8 cellular contexts compared by ENCODE assay signal in the genomic region with DNA sequence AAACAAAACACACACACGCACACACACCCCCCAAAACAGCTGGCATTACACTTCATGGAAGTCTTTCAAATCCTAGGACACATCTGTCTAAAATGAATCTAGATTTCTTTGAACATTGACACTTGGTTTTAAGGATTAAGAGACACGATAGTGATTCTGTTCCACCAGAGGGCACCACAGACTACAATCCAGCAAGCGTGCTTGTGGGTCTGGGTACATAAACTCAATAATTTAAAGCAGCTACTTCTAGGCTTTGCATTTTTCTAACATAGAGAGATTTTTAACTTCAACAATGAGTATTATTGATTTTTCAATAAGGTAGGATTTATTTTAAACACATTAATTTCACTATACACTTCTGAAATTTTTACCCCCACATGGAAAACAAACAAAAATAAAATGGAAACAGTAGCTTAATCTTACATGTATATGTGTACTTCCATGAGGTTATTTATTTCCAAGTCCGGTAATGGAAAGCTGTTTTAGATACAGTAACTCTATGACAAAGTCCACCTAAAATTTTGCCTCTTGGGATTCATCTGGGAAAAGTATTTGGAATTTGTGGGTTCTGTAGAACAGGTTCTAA.
A peak's percentile ranks its signal among the peaks of the same experiment; 100 is the strongest.
DNase-seq lines count a peak whose midpoint lies in the region; ATAC-seq, FAIRE-seq and TF ChIP-seq lines count a peak whose summit lies in the region.

No MANE protein-coding gene starts in this region.

- peaks cover 6% of the 10 kb centered on the region for H3K27me3 Mint-ChIP-seq in activated naive CD8-positive, alpha-beta T cell treated with anti-CD3 and anti-CD28 coated beads, Interleukin-2, amount 10 ng/mL, durations not matched to agents 7 days and 5 days

- H3K9me3 ChIP-seq in A549, result no peaks in the 10 kb centered on the region; the same call in 2 of the 3 replicates
- no peaks in the 10 kb centered on the region; the same call in 1 of the 2 replicates for H3K9me3 ChIP-seq in SJSA1 (replicated peaks)
- H3K9me3 ChIP-seq in heart right ventricle, result no peaks in the 10 kb centered on the region

- CTCF ChIA-PET in A549 (lab: Yijun Ruan, JAX), result interaction anchor here (0.6 to 5.5 kb wide), 66 partner anchors 8 to 1880 kb away, joined by 3 to 54 read pairs (median 4); partner anchors contain the start of gene TGFBR2

- intact Hi-C loops in heart right ventricle (cut with DNase I), result loop anchor here (2.0 to 10.0 kb wide), 13 partner anchors 62 to 712 kb away; no protein-coding TSS in a partner anchor

- H3K4me3 ChIP-seq in A549, result no peak overlapping the region
- no peak overlapping the region for H3K4me3 ChIP-seq in SJSA1
- no peak overlapping the region for H3K4me3 ChIP-seq in heart right ventricle

- H3K4me1 ChIP-seq in A549, result peaks cover 8% of the 10 kb centered on the region; the same call in 2 of the 3 replicates
- H3K4me1 ChIP-seq in SJSA1 (replicated peaks), result peaks cover 8% of the 10 kb centered on the region; the same call in 1 of the 2 replicates
- peaks cover 0 to 21% (median 4%) of the 10 kb centered on the region in 9 donors for H3K4me1 ChIP-seq in heart right ventricle

- H3K36me3 Mint-ChIP-seq in activated naive CD8-positive, alpha-beta T cell treated with anti-CD3 and anti-CD28 coated beads, Interleukin-2, amount 10 ng/mL, durations not matched to agents 7 days and 5 days, result no peaks in the 10 kb centered on the region

- TF ChIP-seq RAD21 in A549 (conservative IDR thresholded peaks at IDR 0.05 in 1 of 2, IDR thresholded peaks at IDR 0.05 in 1 of 2), result peak; percentile 96

- no peaks in the 10 kb centered on the region for H3K27me3 ChIP-seq in SJSA1 (replicated peaks)
- no peaks in the 10 kb centered on the region for H3K27me3 ChIP-seq in heart right ventricle

- peaks cover 3% of the 10 kb centered on the region for H3K4me1 Mint-ChIP-seq in activated naive CD8-positive, alpha-beta T cell treated with anti-CD3 and anti-CD28 coated beads, Interleukin-2, amount 10 ng/mL, durations not matched to agents 7 days and 5 days

- no peaks in the 10 kb centered on the region for H3K9me3 Mint-ChIP-seq in activated naive CD8-positive, alpha-beta T cell treated with anti-CD3 and anti-CD28 coated beads, Interleukin-2, amount 10 ng/mL, durations not matched to agents 7 days and 5 days

- no peak for TF ChIP-seq EP300 in A549 (IDR thresholded peaks at IDR 0.05)

- TF ChIP-seq CTCF in A549 (IDR thresholded peaks at IDR 0.05), result peak; percentile 90
- TF ChIP-seq CTCF in GM13976 (IDR thresholded peaks at IDR 0.05; ENCODE audit: borderline replicate concordance, control extremely low read depth, extremely low read depth, insufficient read depth, missing control alignments), result peak; percentile 57
- TF ChIP-seq CTCF in heart right ventricle (IDR thresholded peaks at IDR 0.05), result peak; percentile 54 to 85 (median 79)

- FAIRE-seq in A549 (lab: Jason Lieb, UNC), result peak; percentile 91

- H3K27ac ChIP-seq in A549 (peak overlapping the region in 1 of 2 experiments; percentile 67; a peak in 3 of 6 replicates), SJSA1 (no peak overlapping the region), heart right ventricle (no peak overlapping the region)

- H3K36me3 ChIP-seq in SJSA1 (no peaks in the 10 kb centered on the region), heart right ventricle (no peaks in the 10 kb centered on the region)

- POLR2A ChIA-PET in A549 (lab: Yijun Ruan, JAX), result no interaction called here
- POLR2A ChIA-PET in activated naive CD8-positive, alpha-beta T cell treated with anti-CD3 and anti-CD28 coated beads, Interleukin-2, amount 10 ng/mL, durations not matched to agents 7 days and 5 days (lab: Charles Lee), result no interaction called here

- no peak for TF ChIP-seq POLR2A in A549 (IDR thresholded peaks at IDR 0.05; ENCODE audit: low read length)

- no peak overlapping the region for H3K4me3 Mint-ChIP-seq in activated naive CD8-positive, alpha-beta T cell treated with anti-CD3 and anti-CD28 coated beads, Interleukin-2, amount 10 ng/mL, durations not matched to agents 7 days and 5 days

- in situ Hi-C loops in GM13976 (cut with MboI; ENCODE audit: low sequenced_read_pairs, unreplicated experiment), result no loop called here

- H3K27ac Mint-ChIP-seq in activated naive CD8-positive, alpha-beta T cell treated with anti-CD3 and anti-CD28 coated beads, Interleukin-2, amount 10 ng/mL, durations not matched to agents 7 days and 5 days, result no peak overlapping the region

- no peak overlapping the region for H3K4me2 ChIP-seq in A549

- ATAC-seq in A549 (peak; percentile 71 to 88; a peak in 5 of 6 replicates), heart right ventricle (peak in 6 of 8 donors; percentile 43 to 78 (median 64))
- peak; percentile 52 for ATAC-seq in activated naive CD8-positive, alpha-beta T cell treated with anti-CD3 and anti-CD28 coated beads, Interleukin-2, amount 10 ng/mL, durations not matched to agents 7 days and 5 days (ENCODE audit: low read depth)

- DNase-seq in A549 (ENCODE audit: low read depth in 1 of 2, low spot score in 1 of 2) (peak; percentile 41 to 80), GM13976 (ENCODE audit: low spot score) (peak; percentile 24), Kasumi-1 (lab: John Stamatoyannopoulos, UW) (peak; percentile 75 to 80), SJSA1 (ENCODE audit: low read depth in 1 of 2, low spot score in 2 of 2) (peak; percentile 41 to 55), heart right ventricle (peak in 1 of 2 donors; percentile 72), renal cortical epithelial cell (ENCODE audit: low read depth) (peak; percentile 77), cerebellar nuclear complex (lab: John Stamatoyannopoulos, UW) (no peak)
- peak; percentile 45 for DNase-seq in activated naive CD8-positive, alpha-beta T cell treated with anti-CD3 and anti-CD28 coated beads, Interleukin-2, amount 10 ng/mL, durations not matched to agents 7 days and 5 days

- WGBS in A549 (ENCODE audit: missing lambda C conversion rate), result 3% methylated on average over 4 of the region's 4 CpGs
- 18 to 22% methylated on average over 4 of the region's 4 CpGs for WGBS in heart right ventricle, 2 donors

TF ChIP-seq in A549, 52 proteins besides CTCF, POLR2A, EP300 and RAD21:
- TF ChIP-seq FOSB (CRISPR knock-in tag; IDR thresholded peaks at IDR 0.05) (no peak), SMC3 (IDR thresholded peaks at IDR 0.05) (peak; percentile 94)

Comparison
In these comparisons a context has a peak if more than half of its experiments do, and no peak if none do; other contexts are left out.
1. DNase-seq: peak in A549 (2 of 2), GM13976 (single experiment), Kasumi-1 (2 of 2), SJSA1 (2 of 2), activated naive CD8-positive, alpha-beta T cell treated with anti-CD3 and anti-CD28 coated beads, Interleukin-2, amount 10 ng/mL, durations not matched to agents 7 days and 5 days (single experiment) and renal cortical epithelial cell (single experiment); none in cerebellar nuclear complex (0 of 2).
2. Peak in every context shown above with its lines, with median percentiles within 50 percentile points of each other: ATAC-seq and CTCF ChIP-seq.